1 cellular context compared by ENCODE assay signal in genomic region chr5:100535060-100536005, GRCh38.
A peak's percentile ranks its signal among the peaks of the same experiment; 100 is the strongest.
TF ChIP-seq lines count a peak whose summit lies in the region.

Gene FAM174A, plus strand, starts transcription at chr5:100535374. Its CDS starts 157 bp downstream, at chr5:100535531.

TF ChIP-seq in K562, 482 proteins besides CTCF, POLR2A, EP300 and RAD21 (continued from another document and continues in another):
- TF ChIP-seq ARID4B (CRISPR knock-in tag; IDR thresholded peaks at IDR 0.05) (peak; percentile 70), CEBPB (tag; IDR thresholded peaks at IDR 0.05) (no peak), FOS (IDR thresholded peaks at IDR 0.05; ENCODE audit: extremely low read depth, insufficient read length) (no peak), MEIS2 (IDR thresholded peaks at IDR 0.05; ENCODE audit: partially characterized antibody) (peak; percentile 39), ATF7 (IDR thresholded peaks at IDR 0.05) (peak; percentile 93), EWSR1 (IDR thresholded peaks at IDR 0.05; ENCODE audit: borderline replicate concordance, low read depth, partially characterized antibody) (no peak), ETV6 (IDR thresholded peaks at IDR 0.05; ENCODE audit: borderline replicate concordance in 1 of 2, low read depth in 2 of 2, low read length in 1 of 2) (no peak), ETV6 (CRISPR knock-in tag; IDR thresholded peaks at IDR 0.05; ENCODE audit: borderline replicate concordance) (no peak), CBX2 (IDR thresholded peaks at IDR 0.05; ENCODE audit: insufficient read depth, low read length, poor library complexity, severe bottlenecking) (no peak), ZSCAN32 (CRISPR knock-in tag; IDR thresholded peaks at IDR 0.05) (no peak), CCAR2 (IDR thresholded peaks at IDR 0.05; ENCODE audit: low read depth, low read length) (no peak), NCOA2 (IDR thresholded peaks at IDR 0.05; ENCODE audit: partially characterized antibody in 2 of 2) (no peak), TCFL5 (CRISPR knock-in tag; conservative IDR thresholded peaks at IDR 0.05) (no peak), ZNF23 (CRISPR knock-in tag; IDR thresholded peaks at IDR 0.05) (no peak), ZBTB2 (IDR thresholded peaks at IDR 0.05) (peak; percentile 70; the same call in 1 of the 2 replicates), FOXK1 (CRISPR knock-in tag; IDR thresholded peaks at IDR 0.05; ENCODE audit: borderline replicate concordance) (no peak), ADNP (tag; IDR thresholded peaks at IDR 0.05) (no peak), KDM5B (IDR thresholded peaks at IDR 0.05; ENCODE audit: insufficient replicate concordance, low read depth, low read length) (peak; percentile 71), ZNF324 (CRISPR knock-in tag; IDR thresholded peaks at IDR 0.05) (no peak), RBBP5 (IDR thresholded peaks at IDR 0.05; ENCODE audit: borderline replicate concordance, insufficient read depth, low read length, poor library complexity, severe bottlenecking) (peak; percentile 46), MCM2 (IDR thresholded peaks at IDR 0.05; ENCODE audit: low read depth) (no peak), BHLHE40 (IDR thresholded peaks at IDR 0.05; ENCODE audit: low read length) (0 out of 2 replicates have a peak, but pooled peaks have one; percentile 23), RFX7 (CRISPR knock-in tag; IDR thresholded peaks at IDR 0.05) (no peak), ZNF282 (CRISPR knock-in tag; IDR thresholded peaks at IDR 0.05) (no peak), BACH1 (tag; IDR thresholded peaks at IDR 0.05) (no peak), ZBTB7A (IDR thresholded peaks at IDR 0.05; ENCODE audit: borderline replicate concordance, control insufficient read depth, low read depth, low read length) (no peak), RFX1 (IDR thresholded peaks at IDR 0.05) (peak; percentile 91), KAT7 (CRISPR knock-in tag; IDR thresholded peaks at IDR 0.05; ENCODE audit: borderline replicate concordance) (no peak), ZNF717 (CRISPR knock-in tag; IDR thresholded peaks at IDR 0.05) (no peak), CTBP1 (IDR thresholded peaks at IDR 0.05; ENCODE audit: borderline replicate concordance) (no peak), SPI1 (IDR thresholded peaks at IDR 0.05; ENCODE audit: borderline replicate concordance, low read depth, low read length) (no peak), POLR3G (IDR thresholded peaks at IDR 0.05; ENCODE audit: extremely low read depth, insufficient read length, insufficient replicate concordance) (no peak), FOXK2 (conservative IDR thresholded peaks at IDR 0.05 in 1 of 2, IDR thresholded peaks at IDR 0.05 in 1 of 2; ENCODE audit: low read depth in 2 of 2) (0 out of 4 replicates have a peak, but pooled peaks of 1 of the 2 experiments have one; percentile 23), SMARCE1 (IDR thresholded peaks at IDR 0.05) (no peak), ZNF699 (CRISPR knock-in tag; IDR thresholded peaks at IDR 0.05; ENCODE audit: insufficient replicate concordance) (no peak), ZNF586 (CRISPR knock-in tag; conservative IDR thresholded peaks at IDR 0.05) (no peak), RBM25 (IDR thresholded peaks at IDR 0.05; ENCODE audit: low read depth, low read length, severe bottlenecking) (no peak), ZNF311 (CRISPR knock-in tag; IDR thresholded peaks at IDR 0.05) (no peak), SMARCC2 (IDR thresholded peaks at IDR 0.05; ENCODE audit: low read depth) (no peak), NKRF (IDR thresholded peaks at IDR 0.05; ENCODE audit: borderline replicate concordance) (peak; percentile 84), HNRNPUL1 (IDR thresholded peaks at IDR 0.05; ENCODE audit: low read length) (no peak), PHF8 (IDR thresholded peaks at IDR 0.05; ENCODE audit: borderline replicate concordance, low read length) (peak; percentile 62; the same call in 1 of the 2 replicates), ARID2 (IDR thresholded peaks at IDR 0.05) (no peak), ESRRA (IDR thresholded peaks at IDR 0.05; ENCODE audit: borderline replicate concordance, low read depth) (no peak), NFE2 (IDR thresholded peaks at IDR 0.05; ENCODE audit: low read depth) (no peak), CREM (IDR thresholded peaks at IDR 0.05; ENCODE audit: low read depth) (peak; percentile 97), ZNF79 (CRISPR knock-in tag; IDR thresholded peaks at IDR 0.05; ENCODE audit: low read depth) (no peak), ZNF668 (CRISPR knock-in tag; IDR thresholded peaks at IDR 0.05) (no peak), ETV1 (tag; conservative IDR thresholded peaks at IDR 0.05; ENCODE audit: low read depth) (no peak), FOXP4 (CRISPR knock-in tag; IDR thresholded peaks at IDR 0.05; ENCODE audit: borderline replicate concordance) (no peak), ZNF184 (CRISPR knock-in tag; IDR thresholded peaks at IDR 0.05) (no peak), KLF1 (tag; IDR thresholded peaks at IDR 0.05) (peak; percentile 77), CGGBP1 (CRISPR knock-in tag; IDR thresholded peaks at IDR 0.05) (no peak), HNRNPLL (IDR thresholded peaks at IDR 0.05; ENCODE audit: low read depth, low read length, poor library complexity, severe bottlenecking) (no peak), ZNF232 (CRISPR knock-in tag; IDR thresholded peaks at IDR 0.05) (no peak), GABPB1 (CRISPR knock-in tag; IDR thresholded peaks at IDR 0.05) (peak; percentile 90), MAX (CRISPR knock-in tag; IDR thresholded peaks at IDR 0.05) (0 out of 2 replicates have a peak, but pooled peaks have one; percentile 34), ATF6 (CRISPR knock-in tag; IDR thresholded peaks at IDR 0.05) (no peak), GATAD2A (IDR thresholded peaks at IDR 0.05) (no peak), ZNF561 (CRISPR knock-in tag; conservative IDR thresholded peaks at IDR 0.05) (no peak), AFF1 (IDR thresholded peaks at IDR 0.05; ENCODE audit: low read depth in 1 of 2, partially characterized antibody in 2 of 2) (no peak)
